Comparison of ENCODE assay signal across 1 cellular context in the genomic region with DNA sequence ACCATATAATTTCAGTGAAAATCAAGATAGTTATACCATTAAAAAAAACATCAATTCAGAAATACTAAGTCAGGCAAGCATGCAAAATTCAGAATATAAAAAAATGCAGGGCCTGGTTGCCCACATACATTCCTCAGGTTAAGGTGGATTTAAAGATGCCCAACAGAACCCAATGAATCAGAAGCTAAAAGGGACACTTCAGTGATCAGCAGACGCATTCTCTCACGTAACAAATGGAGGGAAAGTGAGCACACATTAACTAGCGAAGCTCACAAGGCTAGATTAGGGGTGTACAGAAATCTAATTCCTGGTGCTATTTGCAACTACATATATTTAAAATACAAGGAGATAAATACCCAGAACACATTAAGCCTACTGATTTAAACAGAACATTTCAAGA.
TF ChIP-seq lines count a peak whose summit lies in the region.

No MANE protein-coding gene starts in this region.

TF ChIP-seq in WTC11, 78 proteins besides CTCF, POLR2A, EP300 and RAD21 (continued from another document):
- TF ChIP-seq, protein P1, sequence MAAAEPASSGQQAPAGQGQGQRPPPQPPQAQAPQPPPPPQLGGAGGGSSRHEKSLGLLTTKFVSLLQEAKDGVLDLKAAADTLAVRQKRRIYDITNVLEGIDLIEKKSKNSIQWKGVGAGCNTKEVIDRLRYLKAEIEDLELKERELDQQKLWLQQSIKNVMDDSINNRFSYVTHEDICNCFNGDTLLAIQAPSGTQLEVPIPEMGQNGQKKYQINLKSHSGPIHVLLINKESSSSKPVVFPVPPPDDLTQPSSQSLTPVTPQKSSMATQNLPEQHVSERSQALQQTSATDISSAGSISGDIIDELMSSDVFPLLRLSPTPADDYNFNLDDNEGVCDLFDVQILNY (CRISPR knock-in tag; IDR thresholded peaks at IDR 0.05): no peak
- TF ChIP-seq ZNF219 (CRISPR knock-in tag; IDR thresholded peaks at IDR 0.05; ENCODE audit: borderline replicate concordance): no peak
- TF ChIP-seq, protein P2, sequence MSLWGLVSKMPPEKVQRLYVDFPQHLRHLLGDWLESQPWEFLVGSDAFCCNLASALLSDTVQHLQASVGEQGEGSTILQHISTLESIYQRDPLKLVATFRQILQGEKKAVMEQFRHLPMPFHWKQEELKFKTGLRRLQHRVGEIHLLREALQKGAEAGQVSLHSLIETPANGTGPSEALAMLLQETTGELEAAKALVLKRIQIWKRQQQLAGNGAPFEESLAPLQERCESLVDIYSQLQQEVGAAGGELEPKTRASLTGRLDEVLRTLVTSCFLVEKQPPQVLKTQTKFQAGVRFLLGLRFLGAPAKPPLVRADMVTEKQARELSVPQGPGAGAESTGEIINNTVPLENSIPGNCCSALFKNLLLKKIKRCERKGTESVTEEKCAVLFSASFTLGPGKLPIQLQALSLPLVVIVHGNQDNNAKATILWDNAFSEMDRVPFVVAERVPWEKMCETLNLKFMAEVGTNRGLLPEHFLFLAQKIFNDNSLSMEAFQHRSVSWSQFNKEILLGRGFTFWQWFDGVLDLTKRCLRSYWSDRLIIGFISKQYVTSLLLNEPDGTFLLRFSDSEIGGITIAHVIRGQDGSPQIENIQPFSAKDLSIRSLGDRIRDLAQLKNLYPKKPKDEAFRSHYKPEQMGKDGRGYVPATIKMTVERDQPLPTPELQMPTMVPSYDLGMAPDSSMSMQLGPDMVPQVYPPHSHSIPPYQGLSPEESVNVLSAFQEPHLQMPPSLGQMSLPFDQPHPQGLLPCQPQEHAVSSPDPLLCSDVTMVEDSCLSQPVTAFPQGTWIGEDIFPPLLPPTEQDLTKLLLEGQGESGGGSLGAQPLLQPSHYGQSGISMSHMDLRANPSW (CRISPR knock-in tag; conservative IDR thresholded peaks at IDR 0.05; ENCODE audit: low read depth): no peak
- TF ChIP-seq, protein P3, sequence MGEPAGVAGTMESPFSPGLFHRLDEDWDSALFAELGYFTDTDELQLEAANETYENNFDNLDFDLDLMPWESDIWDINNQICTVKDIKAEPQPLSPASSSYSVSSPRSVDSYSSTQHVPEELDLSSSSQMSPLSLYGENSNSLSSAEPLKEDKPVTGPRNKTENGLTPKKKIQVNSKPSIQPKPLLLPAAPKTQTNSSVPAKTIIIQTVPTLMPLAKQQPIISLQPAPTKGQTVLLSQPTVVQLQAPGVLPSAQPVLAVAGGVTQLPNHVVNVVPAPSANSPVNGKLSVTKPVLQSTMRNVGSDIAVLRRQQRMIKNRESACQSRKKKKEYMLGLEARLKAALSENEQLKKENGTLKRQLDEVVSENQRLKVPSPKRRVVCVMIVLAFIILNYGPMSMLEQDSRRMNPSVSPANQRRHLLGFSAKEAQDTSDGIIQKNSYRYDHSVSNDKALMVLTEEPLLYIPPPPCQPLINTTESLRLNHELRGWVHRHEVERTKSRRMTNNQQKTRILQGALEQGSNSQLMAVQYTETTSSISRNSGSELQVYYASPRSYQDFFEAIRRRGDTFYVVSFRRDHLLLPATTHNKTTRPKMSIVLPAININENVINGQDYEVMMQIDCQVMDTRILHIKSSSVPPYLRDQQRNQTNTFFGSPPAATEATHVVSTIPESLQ (CRISPR knock-in tag; IDR thresholded peaks at IDR 0.05): no peak
- TF ChIP-seq, protein P4, sequence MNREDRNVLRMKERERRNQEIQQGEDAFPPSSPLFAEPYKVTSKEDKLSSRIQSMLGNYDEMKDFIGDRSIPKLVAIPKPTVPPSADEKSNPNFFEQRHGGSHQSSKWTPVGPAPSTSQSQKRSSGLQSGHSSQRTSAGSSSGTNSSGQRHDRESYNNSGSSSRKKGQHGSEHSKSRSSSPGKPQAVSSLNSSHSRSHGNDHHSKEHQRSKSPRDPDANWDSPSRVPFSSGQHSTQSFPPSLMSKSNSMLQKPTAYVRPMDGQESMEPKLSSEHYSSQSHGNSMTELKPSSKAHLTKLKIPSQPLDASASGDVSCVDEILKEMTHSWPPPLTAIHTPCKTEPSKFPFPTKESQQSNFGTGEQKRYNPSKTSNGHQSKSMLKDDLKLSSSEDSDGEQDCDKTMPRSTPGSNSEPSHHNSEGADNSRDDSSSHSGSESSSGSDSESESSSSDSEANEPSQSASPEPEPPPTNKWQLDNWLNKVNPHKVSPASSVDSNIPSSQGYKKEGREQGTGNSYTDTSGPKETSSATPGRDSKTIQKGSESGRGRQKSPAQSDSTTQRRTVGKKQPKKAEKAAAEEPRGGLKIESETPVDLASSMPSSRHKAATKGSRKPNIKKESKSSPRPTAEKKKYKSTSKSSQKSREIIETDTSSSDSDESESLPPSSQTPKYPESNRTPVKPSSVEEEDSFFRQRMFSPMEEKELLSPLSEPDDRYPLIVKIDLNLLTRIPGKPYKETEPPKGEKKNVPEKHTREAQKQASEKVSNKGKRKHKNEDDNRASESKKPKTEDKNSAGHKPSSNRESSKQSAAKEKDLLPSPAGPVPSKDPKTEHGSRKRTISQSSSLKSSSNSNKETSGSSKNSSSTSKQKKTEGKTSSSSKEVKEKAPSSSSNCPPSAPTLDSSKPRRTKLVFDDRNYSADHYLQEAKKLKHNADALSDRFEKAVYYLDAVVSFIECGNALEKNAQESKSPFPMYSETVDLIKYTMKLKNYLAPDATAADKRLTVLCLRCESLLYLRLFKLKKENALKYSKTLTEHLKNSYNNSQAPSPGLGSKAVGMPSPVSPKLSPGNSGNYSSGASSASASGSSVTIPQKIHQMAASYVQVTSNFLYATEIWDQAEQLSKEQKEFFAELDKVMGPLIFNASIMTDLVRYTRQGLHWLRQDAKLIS (CRISPR knock-in tag; IDR thresholded peaks at IDR 0.05; ENCODE audit: borderline replicate concordance): no peak
- TF ChIP-seq NFE2L1 (CRISPR knock-in tag; IDR thresholded peaks at IDR 0.05): no peak
- TF ChIP-seq, protein P5, sequence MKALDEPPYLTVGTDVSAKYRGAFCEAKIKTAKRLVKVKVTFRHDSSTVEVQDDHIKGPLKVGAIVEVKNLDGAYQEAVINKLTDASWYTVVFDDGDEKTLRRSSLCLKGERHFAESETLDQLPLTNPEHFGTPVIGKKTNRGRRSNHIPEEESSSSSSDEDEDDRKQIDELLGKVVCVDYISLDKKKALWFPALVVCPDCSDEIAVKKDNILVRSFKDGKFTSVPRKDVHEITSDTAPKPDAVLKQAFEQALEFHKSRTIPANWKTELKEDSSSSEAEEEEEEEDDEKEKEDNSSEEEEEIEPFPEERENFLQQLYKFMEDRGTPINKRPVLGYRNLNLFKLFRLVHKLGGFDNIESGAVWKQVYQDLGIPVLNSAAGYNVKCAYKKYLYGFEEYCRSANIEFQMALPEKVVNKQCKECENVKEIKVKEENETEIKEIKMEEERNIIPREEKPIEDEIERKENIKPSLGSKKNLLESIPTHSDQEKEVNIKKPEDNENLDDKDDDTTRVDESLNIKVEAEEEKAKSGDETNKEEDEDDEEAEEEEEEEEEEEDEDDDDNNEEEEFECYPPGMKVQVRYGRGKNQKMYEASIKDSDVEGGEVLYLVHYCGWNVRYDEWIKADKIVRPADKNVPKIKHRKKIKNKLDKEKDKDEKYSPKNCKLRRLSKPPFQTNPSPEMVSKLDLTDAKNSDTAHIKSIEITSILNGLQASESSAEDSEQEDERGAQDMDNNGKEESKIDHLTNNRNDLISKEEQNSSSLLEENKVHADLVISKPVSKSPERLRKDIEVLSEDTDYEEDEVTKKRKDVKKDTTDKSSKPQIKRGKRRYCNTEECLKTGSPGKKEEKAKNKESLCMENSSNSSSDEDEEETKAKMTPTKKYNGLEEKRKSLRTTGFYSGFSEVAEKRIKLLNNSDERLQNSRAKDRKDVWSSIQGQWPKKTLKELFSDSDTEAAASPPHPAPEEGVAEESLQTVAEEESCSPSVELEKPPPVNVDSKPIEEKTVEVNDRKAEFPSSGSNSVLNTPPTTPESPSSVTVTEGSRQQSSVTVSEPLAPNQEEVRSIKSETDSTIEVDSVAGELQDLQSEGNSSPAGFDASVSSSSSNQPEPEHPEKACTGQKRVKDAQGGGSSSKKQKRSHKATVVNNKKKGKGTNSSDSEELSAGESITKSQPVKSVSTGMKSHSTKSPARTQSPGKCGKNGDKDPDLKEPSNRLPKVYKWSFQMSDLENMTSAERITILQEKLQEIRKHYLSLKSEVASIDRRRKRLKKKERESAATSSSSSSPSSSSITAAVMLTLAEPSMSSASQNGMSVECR (CRISPR knock-in tag; IDR thresholded peaks at IDR 0.05; ENCODE audit: borderline replicate concordance): no peak
- no peak for TF ChIP-seq ZNF138 (CRISPR knock-in tag; conservative IDR thresholded peaks at IDR 0.05)
- TF ChIP-seq SP1 (CRISPR knock-in tag; conservative IDR thresholded peaks at IDR 0.05): no peak
TF ChIP-seq in WTC11: peak in this region for 0.
